19 cellular contexts compared by ENCODE assay signal in the genomic region with DNA sequence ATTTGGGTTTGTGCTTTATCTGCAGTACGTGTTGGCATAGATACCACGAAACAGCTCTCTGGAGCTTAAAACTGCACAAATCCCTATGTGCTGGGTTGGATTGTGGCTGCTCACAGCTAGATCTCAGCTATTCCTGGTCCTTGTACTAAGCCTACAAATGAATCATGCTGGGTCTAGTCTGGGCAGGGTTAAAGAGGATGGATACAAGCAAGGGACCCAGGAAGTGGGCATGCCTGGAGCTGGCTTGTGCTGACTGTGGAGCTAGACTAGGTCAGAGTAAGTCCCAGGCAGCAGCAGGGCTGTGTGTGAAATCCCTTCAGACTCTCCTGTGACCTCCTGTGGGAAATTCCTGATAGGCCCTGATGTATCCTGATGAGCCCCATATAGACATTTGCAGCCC. TPM values are rescaled to one million over a fixed set of nuclear protein-coding genes. Genes with fewer than 3 reads are reported as not detected.
DNase-seq lines count a peak whose midpoint lies in the region; ATAC-seq, FAIRE-seq and TF ChIP-seq lines count a peak whose summit lies in the region.
"Had no signal": no experiment of that assay in that cellular context is flagged by ENCODE, and none has a peak within 500 bp of the region (broad histone marks: within the 10 kb centered on the region; RNA-seq: fewer than 3 reads in every experiment).

No MANE protein-coding gene starts in this region.

- H3K27me3 ChIP-seq in HepG2 (ENCODE audit: control insufficient read depth in 1 of 2, insufficient read depth in 2 of 2, low read length in 2 of 2) (no peaks in the 10 kb centered on the region; a peak in 1 of 5 replicates), right lobe of liver (peaks cover 0 to 20% of the 10 kb centered on the region in 2 donors), dorsolateral prefrontal cortex (peaks cover 2 to 54% (median 29%) of the 10 kb centered on the region in 45 donors)

- POLR2A ChIA-PET in HepG2 (lab: Yijun Ruan, JAX) = no interaction called here

- intact Hi-C loops in HepG2 (cut with micrococcal nuclease; ENCODE audit: unreplicated experiment) (no loop called here), right lobe of liver (cut with DNase I) (no loop called here), dorsolateral prefrontal cortex (cut with DNase I) (loop anchor here (5.0 to 10.0 kb wide), 3 partner anchors 57 to 172 kb away; no protein-coding TSS in a partner anchor)

- no peak for TF ChIP-seq RAD21 in HepG2 (CRISPR knock-in tag; IDR thresholded peaks at IDR 0.05)

- H3K27ac ChIP-seq in HepG2 (ENCODE audit: extremely low read length, insufficient read depth, low read length) (no peak overlapping the region), right lobe of liver (no peak overlapping the region), dorsolateral prefrontal cortex (no peak overlapping the region)
- H3K27ac ChIP-seq: A549, gastrocnemius medialis, thyroid gland, VCaP had no signal

- H3K79me2 ChIP-seq in HepG2 (ENCODE audit: insufficient read depth, low read length) = peaks cover 5% of the 10 kb centered on the region

- no TSS peak for BruUV-seq in HepG2 (replicated peaks; lab: Mats Ljungman, UMichigan)

- no peak overlapping the region for H2AFZ ChIP-seq in HepG2 (ENCODE audit: low read length)

- FAIRE-seq in HepG2 (lab: Jason Lieb, UNC) (no peak), RCC 7860 (lab: Jason Lieb, UNC) (no peak)
- FAIRE-seq: A549 had no signal

- H3K9ac ChIP-seq in HepG2 (ENCODE audit: insufficient read depth, low read depth, low read length) = no peak overlapping the region

- 11% methylated on average over 2 of the region's 2 CpGs for WGBS in HepG2 (ENCODE audit: low lambda C conversion rate)
- WGBS in right lobe of liver (ENCODE audit: insufficient coverage, low coverage, low lambda C conversion rate, missing lambda C conversion rate) = 50% methylated on average over 1 of the region's 2 CpGs

- H3K36me3 ChIP-seq in HepG2 (replicated peaks in 1 of 2; ENCODE audit: control insufficient read depth in 1 of 2, insufficient read depth in 2 of 2, low read length in 2 of 2) (no peaks in the 10 kb centered on the region), right lobe of liver (no peaks in the 10 kb centered on the region)
- H3K36me3 ChIP-seq: gastrocnemius medialis, thyroid gland had no signal

- no peak for TF ChIP-seq EP300 in HepG2 (IDR thresholded peaks at IDR 0.05; ENCODE audit: low read depth in 2 of 2, low read length in 2 of 2)
- no peak for TF ChIP-seq EP300 in HepG2 (CRISPR knock-in tag; IDR thresholded peaks at IDR 0.05; ENCODE audit: borderline replicate concordance)

- TF ChIP-seq CTCF in HepG2 (CRISPR knock-in tag; IDR thresholded peaks at IDR 0.05) = no peak
- no peak for TF ChIP-seq CTCF in right lobe of liver (IDR thresholded peaks at IDR 0.05)
- TF ChIP-seq CTCF in dorsolateral prefrontal cortex (IDR thresholded peaks at IDR 0.05 in 54 of 56, conservative IDR thresholded peaks at IDR 0.05 in 2 of 56; ENCODE audit: low read depth in 1 of 56, partially characterized antibody in 56 of 56) = no peak

- H3K4me2 ChIP-seq in HepG2 (ENCODE audit: low read depth, low read length) = peak overlapping the region; percentile 8
- H3K4me2 ChIP-seq: A549 had no signal

- H3K4me3 ChIP-seq in HepG2 (replicated peaks in 1 of 3; ENCODE audit: insufficient read depth in 1 of 3, low read depth in 2 of 3, low read length in 3 of 3) (no peak overlapping the region), right lobe of liver (no peak overlapping the region), dorsolateral prefrontal cortex (no peak overlapping the region)
- H3K4me3 ChIP-seq: A549, gastrocnemius medialis, thyroid gland had no signal

- H3K9me3 ChIP-seq in HepG2 (ENCODE audit: low read length) = no peaks in the 10 kb centered on the region
- H3K9me3 ChIP-seq in right lobe of liver = no peaks in the 10 kb centered on the region
- H3K9me3 ChIP-seq: gastrocnemius medialis, thyroid gland had no signal

- CTCF ChIA-PET in HepG2 (lab: Yijun Ruan, JAX; ENCODE audit: low intra/inter-chr PET ratio, low total read pairs) = no interaction called here

- ATAC-seq in HepG2 (no peak), right lobe of liver (no peak), HG03520 (IDR thresholded peaks at IDR 0.05; ENCODE audit: unreplicated experiment) (no peak)
- ATAC-seq: A549, gastrocnemius medialis had no signal

- DNase-seq in HepG2 (ENCODE audit: low spot score) (no peak), right lobe of liver (no peak), RCC 7860 (ENCODE audit: low spot score) (peak; percentile 43), kidney glomerular epithelial cell (lab: John Stamatoyannopoulos, UW) (peak; percentile 26), dorsolateral prefrontal cortex (no peak), NCI-H1694 treated with DMSO at 0.1 percent for 48 hours (lab: John Stamatoyannopoulos, UW) (no peak), 8988T (no peak)
- DNase-seq: activated CD4-positive, alpha-beta memory T cell treated with anti-CD3 and anti-CD28 coated beads for 36 hours; activated naive CD4-positive, alpha-beta T cell treated with anti-CD3 and anti-CD28 coated beads, Interleukin-2, amount 50 U/mL, for 16 hours; activated T-cell treated with anti-CD3 and anti-CD28 coated beads, Interleukin-2, amount 50 U/mL, for 24 hours; CD4-positive, CD25-positive, alpha-beta regulatory T cell; DND-41; gastrocnemius medialis; NCI-H1048 had no signal

- H3K4me1 ChIP-seq in HepG2 (ENCODE audit: insufficient read depth, low read length) = peaks cover 25% of the 10 kb centered on the region
- H3K4me1 ChIP-seq in right lobe of liver = peaks cover 0 to 26% (median 0%) of the 10 kb centered on the region in 4 donors

- H4K20me1 ChIP-seq in HepG2 (ENCODE audit: insufficient read depth, low read length) = no peaks in the 10 kb centered on the region

- in situ Hi-C loops in HepG2 (cut with HindIII; ENCODE audit: extremely low pct_ligation_motif_present, low pct_unique_long_range_greater_than_20kb) = no loop called here

- TF ChIP-seq POLR2A in HepG2 (IDR thresholded peaks at IDR 0.05; ENCODE audit: insufficient read depth in 1 of 2, low read depth in 2 of 2, low read length in 2 of 2) (no peak), right lobe of liver (IDR thresholded peaks at IDR 0.05) (no peak)

TF ChIP-seq in HepG2, 621 proteins besides CTCF, POLR2A, EP300 and RAD21 (continues in another document):
- TF ChIP-seq YEATS2 (CRISPR knock-in tag; IDR thresholded peaks at IDR 0.05; ENCODE audit: borderline replicate concordance) = no peak
- TF ChIP-seq NR1H2 (CRISPR knock-in tag; IDR thresholded peaks at IDR 0.05; ENCODE audit: borderline replicate concordance, low read depth) = no peak

RNA-seq across cellular contexts. Expression of a gene that starts 3.9 kb away (rescaled TPM):
- total RNA-seq in HepG2 (2016; rRNA removed; fragmentation: Illumina TruSeq; extraction: Trizol) = 8.9 and 9.4 TPM in 2 replicates
- total RNA-seq in HepG2 (2016; cell fraction: cytosol; rRNA removed; fragmentation: Illumina TruSeq; extraction: Trizol; ENCODE audit: low read depth) = 1.0 and 1.2 TPM in 2 replicates
- 7.9 and 9.1 TPM in 2 replicates for total RNA-seq in HepG2 (2016; cell fraction: insoluble cytoplasmic fraction; rRNA removed; fragmentation: Illumina TruSeq; extraction: Trizol)
- 3.8 and 4.5 TPM in 2 replicates for total RNA-seq in HepG2 (2016; cell fraction: membrane; rRNA removed; fragmentation: Illumina TruSeq; extraction: Trizol)
- total RNA-seq in HepG2 (2016; cell fraction: nucleus; rRNA removed; fragmentation: Illumina TruSeq; extraction: Trizol) = 15.0 and 16.1 TPM in 2 replicates
- polyA plus RNA-seq in HepG2 (2011; rRNA removed) = 1.9 and 3.3 TPM in 2 replicates
- polyA plus RNA-seq in HepG2 (2011; cell fraction: cytosol; rRNA removed) = 1.3 and 1.4 TPM in 2 replicates
- polyA plus RNA-seq in HepG2 (2011; cell fraction: nucleus; rRNA removed) = 4.7 and 5.3 TPM in 2 replicates
- 1.4 and 2.7 TPM in 2 replicates for polyA plus RNA-seq in HepG2 (2012)
- polyA plus RNA-seq in HepG2 (2016; cell fraction: cytosol; fragmentation: Illumina TruSeq; extraction: Trizol; ENCODE audit: low read depth) = 0.82 and 0.87 TPM in 2 replicates
- polyA plus RNA-seq in HepG2 (2016; cell fraction: insoluble cytoplasmic fraction; fragmentation: Illumina TruSeq; extraction: Trizol; ENCODE audit: low read depth) = 12.0 and 12.3 TPM in 2 replicates
- polyA plus RNA-seq in HepG2 (2016; cell fraction: membrane; fragmentation: Illumina TruSeq; extraction: Trizol; ENCODE audit: low read depth) = 1.9 and 2.2 TPM in 2 replicates
- polyA plus RNA-seq in HepG2 (2016; cell fraction: nucleus; fragmentation: Illumina TruSeq; extraction: Trizol; ENCODE audit: insufficient read depth, low read depth) = 16.9 and 18.0 TPM in 2 replicates
- 3.0 and 4.3 TPM in 2 replicates for polyA minus RNA-seq in HepG2 (2011; rRNA and poly(A)+ RNA removed; ENCODE audit: low replicate concordance)
- polyA minus RNA-seq in HepG2 (2011; cell fraction: cytosol; rRNA and poly(A)+ RNA removed) = 1.2 and 1.7 TPM in 2 replicates
- polyA minus RNA-seq in HepG2 (2011; cell fraction: nucleus; rRNA and poly(A)+ RNA removed) = 18.0 and 25.4 TPM in 2 replicates
- total RNA-seq in right lobe of liver = 1 to 10 TPM in 1 of 6 experiments, under 1 TPM in 4, not detected in 1; 0.19 to 2.0 (median 0.49) TPM
- total RNA-seq in dorsolateral prefrontal cortex = under 1 TPM in 5 of 120 experiments, not detected in 115; 0.14 to 0.71 (median 0.18) TPM
- total RNA-seq: thyroid gland had no signal

RNA-seq across cellular contexts. Expression of a gene that starts 42.8 kb away (rescaled TPM):
- not detected in 2 replicates for total RNA-seq in HepG2 (2016; rRNA removed; fragmentation: Illumina TruSeq; extraction: Trizol)
- total RNA-seq in HepG2 (2016; cell fraction: cytosol; rRNA removed; fragmentation: Illumina TruSeq; extraction: Trizol; ENCODE audit: low read depth) = not detected in 2 replicates
- not detected in 2 replicates for total RNA-seq in HepG2 (2016; cell fraction: insoluble cytoplasmic fraction; rRNA removed; fragmentation: Illumina TruSeq; extraction: Trizol)
- total RNA-seq in HepG2 (2016; cell fraction: membrane; rRNA removed; fragmentation: Illumina TruSeq; extraction: Trizol) = not detected in 2 replicates
- not detected in 2 replicates for total RNA-seq in HepG2 (2016; cell fraction: nucleus; rRNA removed; fragmentation: Illumina TruSeq; extraction: Trizol)
- not detected in 2 replicates for polyA plus RNA-seq in HepG2 (2011; rRNA removed)
- polyA plus RNA-seq in HepG2 (2011; cell fraction: cytosol; rRNA removed) = not detected in 2 replicates
- not detected in 2 replicates for polyA plus RNA-seq in HepG2 (2011; cell fraction: nucleus; rRNA removed)
- polyA plus RNA-seq in HepG2 (2012) = not detected in 2 replicates
- polyA plus RNA-seq in HepG2 (2016; cell fraction: cytosol; fragmentation: Illumina TruSeq; extraction: Trizol; ENCODE audit: low read depth) = not detected in 2 replicates
- not detected in 2 replicates for polyA plus RNA-seq in HepG2 (2016; cell fraction: insoluble cytoplasmic fraction; fragmentation: Illumina TruSeq; extraction: Trizol; ENCODE audit: low read depth)
- polyA plus RNA-seq in HepG2 (2016; cell fraction: membrane; fragmentation: Illumina TruSeq; extraction: Trizol; ENCODE audit: low read depth) = not detected in 2 replicates
- not detected in 2 replicates for polyA plus RNA-seq in HepG2 (2016; cell fraction: nucleus; fragmentation: Illumina TruSeq; extraction: Trizol; ENCODE audit: insufficient read depth, low read depth)
- polyA minus RNA-seq in HepG2 (2011; rRNA and poly(A)+ RNA removed; ENCODE audit: low replicate concordance) = not detected in 2 replicates
- not detected in 2 replicates for polyA minus RNA-seq in HepG2 (2011; cell fraction: cytosol; rRNA and poly(A)+ RNA removed)
- not detected in 2 replicates for polyA minus RNA-seq in HepG2 (2011; cell fraction: nucleus; rRNA and poly(A)+ RNA removed)
- total RNA-seq in right lobe of liver = under 1 TPM in 2 of 6 experiments, not detected in 4; 0.22 to 0.81 TPM
- not detected for total RNA-seq in dorsolateral prefrontal cortex
- total RNA-seq: activated CD4-positive, alpha-beta memory T cell treated with anti-CD3 and anti-CD28 coated beads for 36 hours; CD4-positive, CD25-positive, alpha-beta regulatory T cell; lower leg skin; thyroid gland had no signal
- polyA plus RNA-seq: A549; CD4-positive, CD25-positive, alpha-beta regulatory T cell had no signal

Comparison
In these comparisons a context has a peak if more than half of its experiments do, and no peak if none do; other contexts are left out.
1. DNase-seq: peak in RCC 7860 (single experiment) and kidney glomerular epithelial cell (single experiment); none in HepG2 (single experiment), right lobe of liver (0 of 3), dorsolateral prefrontal cortex (0 of 10), NCI-H1694 treated with DMSO at 0.1 percent for 48 hours (single experiment) and 8988T (single experiment).
2. intact Hi-C loops: an anchor here in dorsolateral prefrontal cortex (5.0 to 10.0 kb wide); none called in HepG2 and right lobe of liver.